24 cellular contexts compared by ENCODE assay signal in the genomic region with DNA sequence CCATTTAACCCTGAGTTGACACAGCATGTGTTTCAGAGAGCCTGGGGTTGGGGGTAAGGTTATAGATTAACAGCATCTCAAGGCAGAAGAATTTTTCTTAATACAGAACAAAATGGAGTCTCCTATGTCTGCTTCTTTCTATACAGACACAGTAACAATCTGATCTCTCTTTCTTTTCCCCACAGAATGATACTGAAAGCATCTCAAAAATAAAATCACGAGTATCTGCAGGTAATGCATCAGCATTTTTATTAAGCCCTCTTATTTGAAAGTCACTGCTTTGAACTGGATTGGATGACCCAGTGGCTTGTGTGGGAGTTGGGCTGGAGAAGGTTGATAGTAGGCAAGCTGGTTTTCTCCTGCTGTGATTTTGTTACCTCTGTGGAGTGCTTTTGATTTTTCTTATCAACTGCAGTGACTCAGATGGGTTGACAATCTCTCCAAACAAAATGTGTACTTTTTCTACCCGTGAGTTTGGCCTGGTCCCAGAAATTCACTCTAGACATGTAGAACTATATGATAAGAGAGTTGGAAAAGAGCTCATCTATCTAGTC.
"Had no signal": no experiment of that assay in that cellular context is flagged by ENCODE, and none has a peak within 500 bp of the region (broad histone marks: within the 10 kb centered on the region; RNA-seq: fewer than 3 reads in every experiment).

No MANE protein-coding gene starts in this region.

- H3K27ac ChIP-seq: coronary artery, esophagus squamous epithelium, ovary, psoas muscle, sigmoid colon, testis, tibial artery had no signal

- FAIRE-seq: endometrium, keratinocyte had no signal

- H3K27me3 ChIP-seq: esophagus squamous epithelium, ovary, sigmoid colon, testis, tibial artery had no signal

- H3K4me1 ChIP-seq: esophagus squamous epithelium, psoas muscle, sigmoid colon, testis, tibial artery had no signal

- H3K36me3 ChIP-seq: esophagus squamous epithelium, ovary, sigmoid colon, tibial artery had no signal

- H3K4me3 ChIP-seq: coronary artery, esophagus squamous epithelium, lung, ovary, psoas muscle, sigmoid colon, testis, tibial artery had no signal

- H3K9me3 ChIP-seq: esophagus squamous epithelium, ovary, psoas muscle, sigmoid colon, testis, tibial artery had no signal

- ATAC-seq: effector memory CD8-positive, alpha-beta T cell; left lobe of liver; natural killer cell; psoas muscle; right cardiac atrium; stimulated activated memory B cell treated with anti-CD40 and anti-IgM and Interleukin-4, amounts not matched to agents 10 μg/mL and 1 μg/mL and 100 μg/mL, for 72 hours; stimulated activated naive CD8-positive, alpha-beta T cell treated with anti-CD3 and anti-CD28 coated beads, Interleukin-15, Interleukin-2, amounts not matched to agents 100 U/mL and 50 U/mL, for 24 hours had no signal

- DNase-seq: dermis blood vessel endothelial cell; effector memory CD8-positive, alpha-beta T cell; erythroblast; esophagus squamous epithelium; foreskin melanocyte; natural killer cell; occipital lobe; ovary; posterior cingulate gyrus; psoas muscle; right cardiac atrium; sigmoid colon; stimulated activated CD4-positive, alpha-beta T cell treated with anti-CD3 and anti-CD28 coated beads, Interleukin-2, amount 100 ng/mL, for 24 hours; stimulated activated CD4-positive, alpha-beta T cell treated with anti-CD3 and anti-CD28 coated beads, Interleukin-4, amount 100 ng/mL, for 24 hours; stimulated activated naive CD8-positive, alpha-beta T cell treated with anti-CD3 and anti-CD28 coated beads, Interleukin-15, Interleukin-2, amounts not matched to agents 100 U/mL and 50 U/mL, for 24 hours; substantia nigra; testis; tibial artery had no signal
